ENCODE assay signal across 1 cellular context in the genomic region with DNA sequence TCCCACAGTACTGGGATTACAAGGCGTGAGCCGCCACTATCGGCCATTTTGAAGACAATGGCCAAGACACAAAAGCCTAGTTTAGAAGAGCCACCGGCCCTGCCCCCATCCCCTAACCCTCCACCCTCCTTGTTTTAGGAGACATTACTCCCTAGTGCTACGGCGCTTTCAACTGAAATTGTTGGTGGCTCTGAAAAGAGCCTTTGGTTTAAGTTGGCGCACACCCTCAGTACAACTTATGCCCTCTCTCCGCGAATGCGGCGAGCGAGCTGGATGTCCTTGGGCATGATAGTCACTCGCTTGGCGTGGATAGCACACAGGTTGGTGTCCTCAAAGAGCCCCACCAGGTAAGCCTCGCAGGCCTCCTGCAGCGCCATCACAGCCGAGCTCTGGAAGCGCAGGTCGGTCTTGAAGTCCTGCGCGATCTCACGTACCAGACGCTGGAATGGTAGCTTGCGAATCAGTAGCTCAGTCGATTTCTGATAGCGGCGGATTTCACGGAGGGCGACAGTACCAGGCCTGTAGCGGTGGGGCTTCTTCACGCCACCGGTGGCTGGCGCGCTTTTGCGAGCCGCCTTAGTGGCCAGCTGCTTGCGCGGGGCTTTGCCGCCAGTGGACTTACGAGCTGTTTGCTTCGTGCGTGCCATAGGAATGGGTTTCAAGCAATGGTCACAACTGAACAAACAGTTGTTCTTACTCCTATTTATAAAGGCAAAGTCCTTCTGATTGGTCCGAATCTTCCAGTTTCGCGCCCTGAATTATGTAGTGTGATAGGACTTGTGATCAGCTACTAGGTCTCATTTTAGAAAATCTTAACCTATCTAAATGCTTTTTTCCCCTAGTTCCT.
TF ChIP-seq lines count a peak whose summit lies in the region.

No MANE protein-coding gene starts in this region.

TF ChIP-seq in HepG2, 621 proteins besides CTCF, POLR2A, EP300 and RAD21 (continued from another document and continues in another):
- TF ChIP-seq SOX5 (CRISPR knock-in tag; IDR thresholded peaks at IDR 0.05; ENCODE audit: borderline replicate concordance) (no peak; the same call in 1 of the 2 replicates), DNMT3B (CRISPR knock-in tag; conservative IDR thresholded peaks at IDR 0.05) (no peak), ZBTB38 (CRISPR knock-in tag; IDR thresholded peaks at IDR 0.05) (no peak), MIER3 (CRISPR knock-in tag; IDR thresholded peaks at IDR 0.05; ENCODE audit: borderline replicate concordance) (no peak), MEIS1 (CRISPR knock-in tag; IDR thresholded peaks at IDR 0.05; ENCODE audit: borderline replicate concordance) (no peak), PLRG1 (conservative IDR thresholded peaks at IDR 0.05) (no peak), DPF2 (CRISPR knock-in tag; IDR thresholded peaks at IDR 0.05; ENCODE audit: borderline replicate concordance, low read depth) (no peak), SP1 (IDR thresholded peaks at IDR 0.05) (no peak), SP1 (CRISPR knock-in tag; IDR thresholded peaks at IDR 0.05) (no peak), SNAI1 (CRISPR knock-in tag; IDR thresholded peaks at IDR 0.05; ENCODE audit: borderline replicate concordance) (peak; percentile 31; the same call in 1 of the 2 replicates), HOXA3 (CRISPR knock-in tag; IDR thresholded peaks at IDR 0.05) (peak; percentile 77), NFYC (CRISPR knock-in tag; IDR thresholded peaks at IDR 0.05) (no peak), NFE2 (CRISPR knock-in tag; IDR thresholded peaks at IDR 0.05) (no peak), RELA (CRISPR knock-in tag; IDR thresholded peaks at IDR 0.05) (no peak), GPN1 (CRISPR knock-in tag; IDR thresholded peaks at IDR 0.05; ENCODE audit: borderline replicate concordance) (no peak), ZNF263 (CRISPR knock-in tag; IDR thresholded peaks at IDR 0.05) (0 out of 2 replicates have a peak, but pooled peaks have one; percentile 11), PRMT3 (CRISPR knock-in tag; IDR thresholded peaks at IDR 0.05; ENCODE audit: borderline replicate concordance, low read depth) (no peak), NCOA5 (CRISPR knock-in tag; IDR thresholded peaks at IDR 0.05) (no peak), HNRNPUL1 (IDR thresholded peaks at IDR 0.05; ENCODE audit: low read depth, low read length) (no peak), GATAD2A (CRISPR knock-in tag; IDR thresholded peaks at IDR 0.05) (no peak), PITX1 (CRISPR knock-in tag; IDR thresholded peaks at IDR 0.05) (peak; percentile 18; the same call in 1 of the 2 replicates), TEAD2 (CRISPR knock-in tag; IDR thresholded peaks at IDR 0.05) (no peak), BHLHE40 (IDR thresholded peaks at IDR 0.05; ENCODE audit: low read length) (no peak), ATF7-NPFF (CRISPR knock-in tag; IDR thresholded peaks at IDR 0.05; ENCODE audit: low read depth) (peak; percentile 82; the same call in 1 of the 2 replicates), ZNF367 (CRISPR knock-in tag; IDR thresholded peaks at IDR 0.05; ENCODE audit: borderline replicate concordance) (no peak), ZNF747 (CRISPR knock-in tag; IDR thresholded peaks at IDR 0.05; ENCODE audit: borderline replicate concordance) (peak; percentile 44; the same call in 1 of the 2 replicates), GABPA (IDR thresholded peaks at IDR 0.05; ENCODE audit: low read depth, low read length) (no peak), GABPA (CRISPR knock-in tag; IDR thresholded peaks at IDR 0.05; ENCODE audit: low read depth) (no peak; the same call in 1 of the 2 replicates), ZFP1 (CRISPR knock-in tag; IDR thresholded peaks at IDR 0.05) (no peak), NAIF1 (CRISPR knock-in tag; IDR thresholded peaks at IDR 0.05; ENCODE audit: borderline replicate concordance) (peak; percentile 51; the same call in 1 of the 2 replicates), TOPORS (CRISPR knock-in tag; IDR thresholded peaks at IDR 0.05) (peak; percentile 67), ZFP36L1 (CRISPR knock-in tag; IDR thresholded peaks at IDR 0.05) (peak; percentile 66; the same call in 1 of the 2 replicates)
- TF ChIP-seq, protein P1, sequence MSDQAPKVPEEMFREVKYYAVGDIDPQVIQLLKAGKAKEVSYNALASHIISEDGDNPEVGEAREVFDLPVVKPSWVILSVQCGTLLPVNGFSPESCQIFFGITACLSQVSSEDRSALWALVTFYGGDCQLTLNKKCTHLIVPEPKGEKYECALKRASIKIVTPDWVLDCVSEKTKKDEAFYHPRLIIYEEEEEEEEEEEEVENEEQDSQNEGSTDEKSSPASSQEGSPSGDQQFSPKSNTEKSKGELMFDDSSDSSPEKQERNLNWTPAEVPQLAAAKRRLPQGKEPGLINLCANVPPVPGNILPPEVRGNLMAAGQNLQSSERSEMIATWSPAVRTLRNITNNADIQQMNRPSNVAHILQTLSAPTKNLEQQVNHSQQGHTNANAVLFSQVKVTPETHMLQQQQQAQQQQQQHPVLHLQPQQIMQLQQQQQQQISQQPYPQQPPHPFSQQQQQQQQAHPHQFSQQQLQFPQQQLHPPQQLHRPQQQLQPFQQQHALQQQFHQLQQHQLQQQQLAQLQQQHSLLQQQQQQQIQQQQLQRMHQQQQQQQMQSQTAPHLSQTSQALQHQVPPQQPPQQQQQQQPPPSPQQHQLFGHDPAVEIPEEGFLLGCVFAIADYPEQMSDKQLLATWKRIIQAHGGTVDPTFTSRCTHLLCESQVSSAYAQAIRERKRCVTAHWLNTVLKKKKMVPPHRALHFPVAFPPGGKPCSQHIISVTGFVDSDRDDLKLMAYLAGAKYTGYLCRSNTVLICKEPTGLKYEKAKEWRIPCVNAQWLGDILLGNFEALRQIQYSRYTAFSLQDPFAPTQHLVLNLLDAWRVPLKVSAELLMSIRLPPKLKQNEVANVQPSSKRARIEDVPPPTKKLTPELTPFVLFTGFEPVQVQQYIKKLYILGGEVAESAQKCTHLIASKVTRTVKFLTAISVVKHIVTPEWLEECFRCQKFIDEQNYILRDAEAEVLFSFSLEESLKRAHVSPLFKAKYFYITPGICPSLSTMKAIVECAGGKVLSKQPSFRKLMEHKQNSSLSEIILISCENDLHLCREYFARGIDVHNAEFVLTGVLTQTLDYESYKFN (CRISPR knock-in tag; conservative IDR thresholded peaks at IDR 0.05): no peak; the same call in 1 of the 2 replicates
- TF ChIP-seq, protein P2, sequence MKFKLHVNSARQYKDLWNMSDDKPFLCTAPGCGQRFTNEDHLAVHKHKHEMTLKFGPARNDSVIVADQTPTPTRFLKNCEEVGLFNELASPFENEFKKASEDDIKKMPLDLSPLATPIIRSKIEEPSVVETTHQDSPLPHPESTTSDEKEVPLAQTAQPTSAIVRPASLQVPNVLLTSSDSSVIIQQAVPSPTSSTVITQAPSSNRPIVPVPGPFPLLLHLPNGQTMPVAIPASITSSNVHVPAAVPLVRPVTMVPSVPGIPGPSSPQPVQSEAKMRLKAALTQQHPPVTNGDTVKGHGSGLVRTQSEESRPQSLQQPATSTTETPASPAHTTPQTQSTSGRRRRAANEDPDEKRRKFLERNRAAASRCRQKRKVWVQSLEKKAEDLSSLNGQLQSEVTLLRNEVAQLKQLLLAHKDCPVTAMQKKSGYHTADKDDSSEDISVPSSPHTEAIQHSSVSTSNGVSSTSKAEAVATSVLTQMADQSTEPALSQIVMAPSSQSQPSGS (CRISPR knock-in tag; IDR thresholded peaks at IDR 0.05): no peak
- TF ChIP-seq, protein P3, sequence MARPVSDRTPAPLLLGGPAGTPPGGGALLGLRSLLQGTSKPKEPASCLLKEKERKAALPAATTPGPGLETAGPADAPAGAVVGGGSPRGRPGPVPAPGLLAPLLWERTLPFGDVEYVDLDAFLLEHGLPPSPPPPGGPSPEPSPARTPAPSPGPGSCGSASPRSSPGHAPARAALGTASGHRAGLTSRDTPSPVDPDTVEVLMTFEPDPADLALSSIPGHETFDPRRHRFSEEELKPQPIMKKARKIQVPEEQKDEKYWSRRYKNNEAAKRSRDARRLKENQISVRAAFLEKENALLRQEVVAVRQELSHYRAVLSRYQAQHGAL (CRISPR knock-in tag; IDR thresholded peaks at IDR 0.05; ENCODE audit: not compliant biosample characterization): no peak
- TF ChIP-seq, protein P4, sequence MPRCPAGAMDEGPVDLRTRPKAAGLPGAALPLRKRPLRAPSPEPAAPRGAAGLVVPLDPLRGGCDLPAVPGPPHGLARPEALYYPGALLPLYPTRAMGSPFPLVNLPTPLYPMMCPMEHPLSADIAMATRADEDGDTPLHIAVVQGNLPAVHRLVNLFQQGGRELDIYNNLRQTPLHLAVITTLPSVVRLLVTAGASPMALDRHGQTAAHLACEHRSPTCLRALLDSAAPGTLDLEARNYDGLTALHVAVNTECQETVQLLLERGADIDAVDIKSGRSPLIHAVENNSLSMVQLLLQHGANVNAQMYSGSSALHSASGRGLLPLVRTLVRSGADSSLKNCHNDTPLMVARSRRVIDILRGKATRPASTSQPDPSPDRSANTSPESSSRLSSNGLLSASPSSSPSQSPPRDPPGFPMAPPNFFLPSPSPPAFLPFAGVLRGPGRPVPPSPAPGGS (CRISPR knock-in tag; IDR thresholded peaks at IDR 0.05): no peak
- TF ChIP-seq, protein P5, sequence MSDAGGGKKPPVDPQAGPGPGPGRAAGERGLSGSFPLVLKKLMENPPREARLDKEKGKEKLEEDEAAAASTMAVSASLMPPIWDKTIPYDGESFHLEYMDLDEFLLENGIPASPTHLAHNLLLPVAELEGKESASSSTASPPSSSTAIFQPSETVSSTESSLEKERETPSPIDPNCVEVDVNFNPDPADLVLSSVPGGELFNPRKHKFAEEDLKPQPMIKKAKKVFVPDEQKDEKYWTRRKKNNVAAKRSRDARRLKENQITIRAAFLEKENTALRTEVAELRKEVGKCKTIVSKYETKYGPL (CRISPR knock-in tag; IDR thresholded peaks at IDR 0.05): no peak
- TF ChIP-seq, protein P6, sequence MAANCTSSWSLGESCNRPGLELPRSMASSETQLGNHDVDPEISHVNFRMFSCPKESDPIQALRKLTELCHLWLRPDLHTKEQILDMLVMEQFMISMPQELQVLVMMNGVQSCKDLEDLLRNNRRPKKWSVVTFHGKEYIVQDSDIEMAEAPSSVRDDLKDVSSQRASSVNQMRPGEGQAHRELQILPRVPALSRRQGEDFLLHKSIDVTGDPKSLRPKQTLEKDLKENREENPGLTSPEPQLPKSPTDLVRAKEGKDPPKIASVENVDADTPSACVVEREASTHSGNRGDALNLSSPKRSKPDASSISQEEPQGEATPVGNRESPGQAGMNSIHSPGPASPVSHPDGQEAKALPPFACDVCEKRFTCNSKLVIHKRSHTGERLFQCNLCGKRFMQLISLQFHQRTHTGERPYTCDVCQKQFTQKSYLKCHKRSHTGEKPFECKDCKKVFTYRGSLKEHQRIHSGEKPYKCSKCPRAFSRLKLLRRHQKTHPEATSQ (CRISPR knock-in tag; IDR thresholded peaks at IDR 0.05; ENCODE audit: borderline replicate concordance): peak; percentile 52; the same call in 1 of the 2 replicates
- TF ChIP-seq, protein P7, sequence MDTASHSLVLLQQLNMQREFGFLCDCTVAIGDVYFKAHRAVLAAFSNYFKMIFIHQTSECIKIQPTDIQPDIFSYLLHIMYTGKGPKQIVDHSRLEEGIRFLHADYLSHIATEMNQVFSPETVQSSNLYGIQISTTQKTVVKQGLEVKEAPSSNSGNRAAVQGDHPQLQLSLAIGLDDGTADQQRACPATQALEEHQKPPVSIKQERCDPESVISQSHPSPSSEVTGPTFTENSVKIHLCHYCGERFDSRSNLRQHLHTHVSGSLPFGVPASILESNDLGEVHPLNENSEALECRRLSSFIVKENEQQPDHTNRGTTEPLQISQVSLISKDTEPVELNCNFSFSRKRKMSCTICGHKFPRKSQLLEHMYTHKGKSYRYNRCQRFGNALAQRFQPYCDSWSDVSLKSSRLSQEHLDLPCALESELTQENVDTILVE (CRISPR knock-in tag; IDR thresholded peaks at IDR 0.05): no peak
- TF ChIP-seq, protein P8, sequence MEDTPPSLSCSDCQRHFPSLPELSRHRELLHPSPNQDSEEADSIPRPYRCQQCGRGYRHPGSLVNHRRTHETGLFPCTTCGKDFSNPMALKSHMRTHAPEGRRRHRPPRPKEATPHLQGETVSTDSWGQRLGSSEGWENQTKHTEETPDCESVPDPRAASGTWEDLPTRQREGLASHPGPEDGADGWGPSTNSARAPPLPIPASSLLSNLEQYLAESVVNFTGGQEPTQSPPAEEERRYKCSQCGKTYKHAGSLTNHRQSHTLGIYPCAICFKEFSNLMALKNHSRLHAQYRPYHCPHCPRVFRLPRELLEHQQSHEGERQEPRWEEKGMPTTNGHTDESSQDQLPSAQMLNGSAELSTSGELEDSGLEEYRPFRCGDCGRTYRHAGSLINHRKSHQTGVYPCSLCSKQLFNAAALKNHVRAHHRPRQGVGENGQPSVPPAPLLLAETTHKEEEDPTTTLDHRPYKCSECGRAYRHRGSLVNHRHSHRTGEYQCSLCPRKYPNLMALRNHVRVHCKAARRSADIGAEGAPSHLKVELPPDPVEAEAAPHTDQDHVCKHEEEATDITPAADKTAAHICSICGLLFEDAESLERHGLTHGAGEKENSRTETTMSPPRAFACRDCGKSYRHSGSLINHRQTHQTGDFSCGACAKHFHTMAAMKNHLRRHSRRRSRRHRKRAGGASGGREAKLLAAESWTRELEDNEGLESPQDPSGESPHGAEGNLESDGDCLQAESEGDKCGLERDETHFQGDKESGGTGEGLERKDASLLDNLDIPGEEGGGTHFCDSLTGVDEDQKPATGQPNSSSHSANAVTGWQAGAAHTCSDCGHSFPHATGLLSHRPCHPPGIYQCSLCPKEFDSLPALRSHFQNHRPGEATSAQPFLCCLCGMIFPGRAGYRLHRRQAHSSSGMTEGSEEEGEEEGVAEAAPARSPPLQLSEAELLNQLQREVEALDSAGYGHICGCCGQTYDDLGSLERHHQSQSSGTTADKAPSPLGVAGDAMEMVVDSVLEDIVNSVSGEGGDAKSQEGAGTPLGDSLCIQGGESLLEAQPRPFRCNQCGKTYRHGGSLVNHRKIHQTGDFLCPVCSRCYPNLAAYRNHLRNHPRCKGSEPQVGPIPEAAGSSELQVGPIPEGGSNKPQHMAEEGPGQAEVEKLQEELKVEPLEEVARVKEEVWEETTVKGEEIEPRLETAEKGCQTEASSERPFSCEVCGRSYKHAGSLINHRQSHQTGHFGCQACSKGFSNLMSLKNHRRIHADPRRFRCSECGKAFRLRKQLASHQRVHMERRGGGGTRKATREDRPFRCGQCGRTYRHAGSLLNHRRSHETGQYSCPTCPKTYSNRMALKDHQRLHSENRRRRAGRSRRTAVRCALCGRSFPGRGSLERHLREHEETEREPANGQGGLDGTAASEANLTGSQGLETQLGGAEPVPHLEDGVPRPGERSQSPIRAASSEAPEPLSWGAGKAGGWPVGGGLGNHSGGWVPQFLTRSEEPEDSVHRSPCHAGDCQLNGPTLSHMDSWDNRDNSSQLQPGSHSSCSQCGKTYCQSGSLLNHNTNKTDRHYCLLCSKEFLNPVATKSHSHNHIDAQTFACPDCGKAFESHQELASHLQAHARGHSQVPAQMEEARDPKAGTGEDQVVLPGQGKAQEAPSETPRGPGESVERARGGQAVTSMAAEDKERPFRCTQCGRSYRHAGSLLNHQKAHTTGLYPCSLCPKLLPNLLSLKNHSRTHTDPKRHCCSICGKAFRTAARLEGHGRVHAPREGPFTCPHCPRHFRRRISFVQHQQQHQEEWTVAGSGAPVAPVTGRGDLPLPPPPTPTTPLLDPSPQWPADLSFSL (CRISPR knock-in tag; IDR thresholded peaks at IDR 0.05): no peak
- TF ChIP-seq, protein P9, sequence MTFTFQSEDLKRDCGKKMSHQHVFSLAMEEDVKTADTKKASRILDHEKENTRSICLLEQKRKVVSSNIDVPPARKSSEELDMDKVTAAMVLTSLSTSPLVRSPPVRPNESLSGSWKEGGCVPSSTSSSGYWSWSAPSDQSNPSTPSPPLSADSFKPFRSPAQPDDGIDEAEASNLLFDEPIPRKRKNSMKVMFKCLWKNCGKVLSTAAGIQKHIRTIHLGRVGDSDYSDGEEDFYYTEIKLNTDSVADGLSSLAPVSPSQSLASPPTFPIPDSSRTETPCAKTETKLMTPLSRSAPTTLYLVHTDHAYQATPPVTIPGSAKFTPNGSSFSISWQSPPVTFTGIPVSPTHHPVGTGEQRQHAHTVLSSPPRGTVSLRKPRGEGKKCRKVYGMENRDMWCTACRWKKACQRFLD (CRISPR knock-in tag; IDR thresholded peaks at IDR 0.05; ENCODE audit: borderline replicate concordance): no peak
